In genomic region chr5:10708189-10708944, GRCh38 we compare ENCODE assay signal across 21 cellular contexts. TPM values are rescaled to one million over a fixed set of nuclear protein-coding genes. Genes with fewer than 3 reads are reported as not detected.
DNase-seq lines count a peak whose midpoint lies in the region; ATAC-seq, FAIRE-seq and TF ChIP-seq lines count a peak whose summit lies in the region.
"Had no signal": no experiment of that assay in that cellular context is flagged by ENCODE, and none has a peak within 500 bp of the region (broad histone marks: within the 10 kb centered on the region; RNA-seq: fewer than 3 reads in every experiment).

No MANE protein-coding gene starts in this region.

- H2BK5ac ChIP-seq in H1 (ENCODE audit: low read depth, low read length) = no peak overlapping the region

- H3K4me2 ChIP-seq in H1 (ENCODE audit: insufficient read depth in 1 of 2, low read depth in 2 of 2, low read length in 2 of 2) = no peak overlapping the region

- peaks cover 6% of the 10 kb centered on the region; the same call in 1 of the 2 replicates for H3K79me1 ChIP-seq in H1 (ENCODE audit: low read depth, low read length)

- H3K79me2 ChIP-seq in H1 (ENCODE audit: control insufficient read depth in 1 of 2, insufficient read depth in 2 of 2, low read length in 2 of 2) = no peaks in the 10 kb centered on the region

- no peak overlapping the region for H2BK15ac ChIP-seq in H1 (ENCODE audit: low read length)

- H3K27me3 ChIP-seq in RWPE2 (ENCODE audit: insufficient read depth, poor library complexity, severe bottlenecking) (no peaks in the 10 kb centered on the region), H1 (replicated peaks in 1 of 4; ENCODE audit: control insufficient read depth in 3 of 4, extremely low read depth in 1 of 4, insufficient read depth in 3 of 4, low read length in 3 of 4) (no peaks in the 10 kb centered on the region)

- DNase-seq in HTR-8/SVneo (ENCODE audit: insufficient read length, low spot score) = no peak
- peak; percentile 9 for DNase-seq in RWPE2 (ENCODE audit: low spot score)
- DNase-seq in H1 (ENCODE audit: low read depth in 1 of 2, low spot score in 2 of 2) = no peak
- DNase-seq in urothelium cell line (ENCODE audit: low spot score) = no peak
- DNase-seq in HuH-7.5 (ENCODE audit: low spot score) = no peak
- DNase-seq: CD4-positive, alpha-beta T cell; COR-L47; DMS 273 treated with DMSO at 0.1 percent for 48 hours; DMS79 treated with DMSO at 0.1 percent for 48 hours; H7; MV-4-11; NCI-H1105 treated with DMSO at 0.1 percent for 48 hours; NCI-H2081; NCI-H2171; NCI-H345; NCI-H524; NCI-H774; Right ventricle myocardium superior had no signal

- H3K9me3 ChIP-seq in RWPE2 (ENCODE audit: severe bottlenecking) (no peaks in the 10 kb centered on the region), H1 (ENCODE audit: insufficient read depth in 2 of 2, low read depth in 1 of 2, low read length in 1 of 2) (no peaks in the 10 kb centered on the region)

- H4K5ac ChIP-seq in H1 (ENCODE audit: insufficient read length, low read depth, low read length) = no peak overlapping the region

- H2BK20ac ChIP-seq in H1 (ENCODE audit: low read length) = no peak overlapping the region

- no peaks in the 10 kb centered on the region; the same call in 1 of the 2 replicates for H3K36me3 ChIP-seq in RWPE2 (ENCODE audit: low read depth)
- no peaks in the 10 kb centered on the region for H3K36me3 ChIP-seq in H1 (ENCODE audit: control insufficient read depth in 2 of 4, insufficient read depth in 4 of 4, low read length in 3 of 4)

- H2BK12ac ChIP-seq in H1 (ENCODE audit: low read depth, low read length) = no peak overlapping the region

- CTCF ChIA-PET in H1 (lab: Charles Lee; ENCODE audit: partially characterized antibody) = no interaction called here

- 78% methylated on average over 10 of the region's 10 CpGs; no CpG with 5 or more reads in 1 of the 2 experiments for WGBS in H1 (ENCODE audit: extremely low coverage in 1 of 2, insufficient coverage in 1 of 2, insufficient read length in 1 of 2, insufficient replicate concordance in 2 of 2, low coverage in 1 of 2, low lambda C conversion rate in 2 of 2, missing lambda C conversion rate in 1 of 2), 2 experiments

- no peak overlapping the region for H3K56ac ChIP-seq in H1 (replicated peaks; ENCODE audit: insufficient read length, low read depth, low read length)

- peak overlapping the region; percentile 43; the same call in 1 of the 2 replicates for H2AK5ac ChIP-seq in H1 (ENCODE audit: low read depth, low read length)

- H3K27ac ChIP-seq in RWPE2 (ENCODE audit: poor library complexity, severe bottlenecking) (peak overlapping the region; percentile 99), H1 (ENCODE audit: low read depth, low read length) (no peak overlapping the region)
- H3K27ac ChIP-seq: HL-60 had no signal

- H3K23ac ChIP-seq in H1 (ENCODE audit: insufficient read length) = no peak overlapping the region

- H3K4me1 ChIP-seq in RWPE2 (ENCODE audit: insufficient read depth, poor library complexity, severe bottlenecking) = peaks cover 50% of the 10 kb centered on the region
- H3K4me1 ChIP-seq in H1 (replicated peaks in 1 of 4; ENCODE audit: control insufficient read depth in 3 of 4, insufficient read depth in 4 of 4, low read length in 3 of 4) = peaks cover 0 to 15% (median 10%) of the 10 kb centered on the region in 4 experiments; a peak in 6 of 7 replicates

- no peak overlapping the region for H2AFZ ChIP-seq in H1 (ENCODE audit: low read length)

- H4K8ac ChIP-seq in H1 (ENCODE audit: extremely low read depth, insufficient read depth, low read length) = no peak overlapping the region

- peaks cover 3% of the 10 kb centered on the region; the same call in 1 of the 2 replicates for H3K23me2 ChIP-seq in H1 (ENCODE audit: low read depth, low read length)

- TF ChIP-seq POLR2A in H1 (IDR thresholded peaks at IDR 0.05; ENCODE audit: control extremely low read depth in 1 of 2, low read depth in 2 of 2, low read length in 2 of 2) = no peak

- no peak for TF ChIP-seq RAD21 in H1 (IDR thresholded peaks at IDR 0.05 in 1 of 2, conservative IDR thresholded peaks at IDR 0.05 in 1 of 2; ENCODE audit: low read depth in 2 of 2, low read length in 2 of 2)

- no peak overlapping the region for H3K4ac ChIP-seq in H1 (replicated peaks; ENCODE audit: insufficient read length, low read depth, low read length)

- H3K4me3 ChIP-seq in RWPE2 (ENCODE audit: severe bottlenecking) (no peak overlapping the region), H1 (ENCODE audit: extremely low read depth in 1 of 4, insufficient read depth in 2 of 4, low read depth in 3 of 4, low read length in 4 of 4) (no peak overlapping the region)

- no peak overlapping the region for H2BK120ac ChIP-seq in H1 (replicated peaks; ENCODE audit: low read depth, low read length)

- TF ChIP-seq EP300 in H1 (IDR thresholded peaks at IDR 0.05; ENCODE audit: borderline replicate concordance in 1 of 2, low read depth in 2 of 2, low read length in 2 of 2) = no peak

- no peak overlapping the region for H3K9ac ChIP-seq in H1 (replicated peaks in 1 of 4; ENCODE audit: extremely low read depth in 1 of 4, low read depth in 3 of 4, low read length in 3 of 4)

- peaks cover 0 to 7% of the 10 kb centered on the region in 2 experiments for H4K20me1 ChIP-seq in H1 (replicated peaks in 1 of 2; ENCODE audit: control insufficient read depth in 1 of 2, insufficient read depth in 2 of 2, low read length in 2 of 2)

- H3K14ac ChIP-seq in H1 (ENCODE audit: insufficient read length) = no peak overlapping the region

- TF ChIP-seq CTCF in RWPE2 (IDR thresholded peaks at IDR 0.05; ENCODE audit: poor library complexity, severe bottlenecking) = no peak
- no peak for TF ChIP-seq CTCF in H1 (IDR thresholded peaks at IDR 0.05; ENCODE audit: control extremely low read depth in 1 of 3, insufficient read depth in 1 of 3, low read depth in 1 of 3, low read length in 3 of 3)

- FAIRE-seq in HTR-8/SVneo (lab: Jason Lieb, UNC) (peak; percentile 26), H1 (lab: Jason Lieb, UNC) (no peak), urothelium cell line (lab: Jason Lieb, UNC) (peak; percentile 40)

- POLR2A ChIA-PET in H1 (lab: Charles Lee; ENCODE audit: partially characterized antibody) = no interaction called here

- no peak overlapping the region for H4K91ac ChIP-seq in H1 (replicated peaks; ENCODE audit: insufficient read length, low read length)

- no peak overlapping the region for H3K18ac ChIP-seq in H1 (ENCODE audit: extremely low read depth, low read length)

- ATAC-seq in RWPE2 (ENCODE audit: low read depth) (no peak), GM21723 (IDR thresholded peaks at IDR 0.05; ENCODE audit: unreplicated experiment) (no peak), GM19467 (IDR thresholded peaks at IDR 0.05; ENCODE audit: unreplicated experiment) (no peak)

TF ChIP-seq in H1, 55 proteins besides CTCF, POLR2A, EP300 and RAD21:
- TF ChIP-seq RXRA (IDR thresholded peaks at IDR 0.05; ENCODE audit: insufficient read depth, low read depth, low read length) (no peak), ASH2L (IDR thresholded peaks at IDR 0.05; ENCODE audit: low read length) (no peak), BCL11A (IDR thresholded peaks at IDR 0.05; ENCODE audit: low read depth in 2 of 2, low read length in 2 of 2) (no peak), SUZ12 (IDR thresholded peaks at IDR 0.05; ENCODE audit: low read length) (no peak), CBX5 (IDR thresholded peaks at IDR 0.05; ENCODE audit: low read depth, low read length) (no peak), FOSL1 (IDR thresholded peaks at IDR 0.05; ENCODE audit: insufficient read depth, low read depth, low read length) (no peak), HDAC6 (IDR thresholded peaks at IDR 0.05; ENCODE audit: low read depth, low read length) (no peak), NANOG (IDR thresholded peaks at IDR 0.05; ENCODE audit: insufficient read depth, low read depth, low read length, poor library complexity, severe bottlenecking) (no peak), BRCA1 (IDR thresholded peaks at IDR 0.05; ENCODE audit: low read depth, low read length) (no peak)

RNA-seq across cellular contexts. Expression of gene DAP, which starts 52.7 kb away (rescaled TPM):
- 43.3 and 44.4 TPM in 2 replicates for total RNA-seq in H1 (2021; fragmentation: NEBNext Ultra II Directional; extraction: Animal tissue kit (Norgen Biotek cat#: 25700))
- 26.2 and 30.2 TPM in 2 replicates for polyA plus RNA-seq in H1 (2011; rRNA removed)
- polyA plus RNA-seq in H1 (2011; cell fraction: cytosol; rRNA removed) = 26.3 TPM
- 35.5 TPM for polyA plus RNA-seq in H1 (2011; cell fraction: nucleus; rRNA removed)
- polyA plus RNA-seq in H1 (2012, experiment 1 of 2) = 39.8 to 45.4 TPM (median 43.0 TPM) in 4 replicates
- polyA plus RNA-seq in H1 (2012, experiment 2 of 2) = 49.1 TPM
- polyA plus RNA-seq in H1 (2013, experiment 1 of 2) = 33.9 TPM
- polyA plus RNA-seq in H1 (2013, experiment 2 of 2) = 37.1 TPM
- 17.4 and 18.9 TPM in 2 replicates for polyA minus RNA-seq in H1 (2011; rRNA and poly(A)+ RNA removed)
- 20.6 TPM for polyA minus RNA-seq in H1 (2011; cell fraction: cytosol; rRNA and poly(A)+ RNA removed)
- 19.2 TPM for polyA minus RNA-seq in H1 (2011; cell fraction: nucleus; rRNA and poly(A)+ RNA removed)
